4 cellular contexts compared by ENCODE assay signal in the genomic region with DNA sequence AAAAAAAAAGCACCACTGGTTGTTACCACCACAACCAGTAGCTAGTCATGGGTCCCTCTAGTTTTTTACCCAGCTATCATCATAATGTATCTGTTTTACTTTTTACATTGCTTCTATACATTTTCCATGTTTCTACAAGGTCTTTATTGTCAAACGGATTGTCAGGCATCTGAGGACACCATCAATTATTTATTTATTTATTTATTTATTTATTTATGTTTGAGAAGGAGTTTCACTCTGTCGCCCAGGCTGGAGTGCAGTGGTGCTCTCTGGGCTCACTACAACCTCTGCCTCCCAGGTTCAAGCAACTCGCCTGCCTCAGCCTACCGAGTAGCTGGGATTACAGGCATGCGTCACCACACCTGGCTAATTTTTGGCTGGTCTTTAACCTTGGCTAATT.
"Had no signal": no experiment of that assay in that cellular context is flagged by ENCODE, and none has a peak within 500 bp of the region (broad histone marks: within the 10 kb centered on the region; RNA-seq: fewer than 3 reads in every experiment).

No MANE protein-coding gene starts in this region.

- H3K4me1 ChIP-seq: HAP-1 had no signal

- H3K4me3 ChIP-seq: GM23248, HAP-1, K562 had no signal

- H3K9ac ChIP-seq: GM23248 had no signal

- H2AFZ ChIP-seq: GM23248 had no signal

- DNase-seq: GOT3 had no signal

- H3K36me3 ChIP-seq: HAP-1 had no signal

- H3K9me3 ChIP-seq: HAP-1 had no signal

- H3K27ac ChIP-seq: GM23248 had no signal
